Comparison of ENCODE assay signal across 21 cellular contexts in genomic region chr4:95984081-95984480, GRCh38.
"Had no signal": no experiment of that assay in that cellular context is flagged by ENCODE, and none has a peak within 500 bp of the region (broad histone marks: within the 10 kb centered on the region; RNA-seq: fewer than 3 reads in every experiment).

No MANE protein-coding gene starts in this region.

- DNase-seq: activated CD4-positive, alpha-beta T cell treated with anti-CD3 and anti-CD28 coated beads for 48 hours; activated CD4-positive, alpha-beta T cell treated with anti-CD3 and anti-CD28 coated beads, Interleukin-2, amount 50 U/mL, for 4 hours; activated CD4-positive, CD25-positive, alpha-beta regulatory T cell treated with anti-CD3 and anti-CD28 coated beads, Interleukin-2, amount 50 U/mL, for 72 hours; activated CD8-positive, alpha-beta T cell treated with anti-CD3 and anti-CD28 coated beads, Interleukin-2, amount 10 ng/mL, durations not matched to agents 7 days and 5 days; activated effector memory CD4-positive, alpha-beta T cell treated with anti-CD3 and anti-CD28 coated beads, Interleukin-2, amount 50 U/mL, for 16 hours; activated naive CD4-positive, alpha-beta T cell treated with Interleukin-2 at 50 U/mL for 16 hours; activated naive CD8-positive, alpha-beta T cell treated with anti-CD3 and anti-CD28 coated beads, Interleukin-2, amount 50 U/mL, for 24 hours; activated T-cell treated with anti-CD3 and anti-CD28 coated beads, Interleukin-2, amount 50 U/mL, for 4 hours; amniotic stem cell; body of pancreas; central memory CD4-positive, alpha-beta T cell; NCI-H1092; NCI-H1417; NCI-H1930; NCI-H446; NCI-H526; PC-3; T-helper 17 cell; T-helper 9 cell had no signal

- H3K4me3 ChIP-seq: ascending aorta, body of pancreas, coronary artery had no signal
